In genomic region chr2:70931376-70932000, GRCh38 we compare ENCODE assay signal across 22 cellular contexts. TPM values are rescaled to one million over a fixed set of nuclear protein-coding genes. Genes with fewer than 3 reads are reported as not detected.
A peak's percentile ranks its signal among the peaks of the same experiment; 100 is the strongest.
DNase-seq lines count a peak whose midpoint lies in the region; ATAC-seq and TF ChIP-seq lines count a peak whose summit lies in the region.
"Had no signal": no experiment of that assay in that cellular context is flagged by ENCODE, and none has a peak within 500 bp of the region (broad histone marks: within the 10 kb centered on the region; RNA-seq: fewer than 3 reads in every experiment).

No MANE protein-coding gene starts in this region.

- H3K4me3 Mint-ChIP-seq in activated CD8-positive, alpha-beta T cell treated with anti-CD3 and anti-CD28 coated beads, Interleukin-2, amount 10 ng/mL, durations not matched to agents 7 days and 5 days = no peak overlapping the region
- H3K4me3 Mint-ChIP-seq in activated CD8-positive, alpha-beta T cell treated with anti-CD3 and anti-CD28 coated beads for 36 hours = no peak overlapping the region
- H3K4me3 Mint-ChIP-seq in WTC11 = no peak overlapping the region
- H3K4me3 Mint-ChIP-seq: CD14-positive monocyte, HFFc6 had no signal

- CTCF ChIA-PET in activated CD8-positive, alpha-beta T cell treated with anti-CD3 and anti-CD28 coated beads, Interleukin-2, amount 10 ng/mL, durations not matched to agents 7 days and 5 days (lab: Charles Lee) = interaction anchor here (0.9 to 1.6 kb wide), 2 partner anchors 10 to 17 kb away, joined by 4 read pairs; no protein-coding TSS in a partner anchor
- CTCF ChIA-PET in activated CD8-positive, alpha-beta T cell treated with anti-CD3 and anti-CD28 coated beads for 36 hours (lab: Charles Lee) = interaction anchor here (1.1 to 1.6 kb wide), 3 partner anchors 12 to 142 kb away, joined by 3 to 10 read pairs (median 3); no protein-coding TSS in a partner anchor
- CTCF ChIA-PET in WTC11 (lab: Charles Lee) = interaction anchor here (0.7 to 2.0 kb wide), 9 partner anchors 9 to 75 kb away, joined by 3 to 12 read pairs (median 4); no protein-coding TSS in a partner anchor

- peaks cover 11% of the 10 kb centered on the region for H3K27me3 Mint-ChIP-seq in activated CD8-positive, alpha-beta T cell treated with anti-CD3 and anti-CD28 coated beads, Interleukin-2, amount 10 ng/mL, durations not matched to agents 7 days and 5 days (ENCODE audit: low read depth)
- peaks cover 5% of the 10 kb centered on the region for H3K27me3 Mint-ChIP-seq in activated CD8-positive, alpha-beta T cell treated with anti-CD3 and anti-CD28 coated beads for 36 hours
- H3K27me3 Mint-ChIP-seq in WTC11 (ENCODE audit: low read depth) = peaks cover 34% of the 10 kb centered on the region

- POLR2A ChIA-PET in activated CD8-positive, alpha-beta T cell treated with anti-CD3 and anti-CD28 coated beads, Interleukin-2, amount 10 ng/mL, durations not matched to agents 7 days and 5 days (lab: Charles Lee) = no interaction called here
- POLR2A ChIA-PET in activated CD8-positive, alpha-beta T cell treated with anti-CD3 and anti-CD28 coated beads for 36 hours (lab: Charles Lee) = no interaction called here
- POLR2A ChIA-PET in WTC11 (lab: Charles Lee) = no interaction called here

- intact Hi-C loops in activated CD8-positive, alpha-beta T cell treated with anti-CD3 and anti-CD28 coated beads for 36 hours (cut with micrococcal nuclease) = no loop called here

- ATAC-seq in activated CD8-positive, alpha-beta T cell treated with anti-CD3 and anti-CD28 coated beads, Interleukin-2, amount 10 ng/mL, durations not matched to agents 7 days and 5 days = no peak
- ATAC-seq in activated CD8-positive, alpha-beta T cell treated with anti-CD3 and anti-CD28 coated beads for 36 hours = no peak
- ATAC-seq in WTC11 = peak; percentile 57
- ATAC-seq in HG02759 (IDR thresholded peaks at IDR 0.05; ENCODE audit: unreplicated experiment) = no peak

- peaks cover 5% of the 10 kb centered on the region for H3K4me1 Mint-ChIP-seq in activated CD8-positive, alpha-beta T cell treated with anti-CD3 and anti-CD28 coated beads, Interleukin-2, amount 10 ng/mL, durations not matched to agents 7 days and 5 days (ENCODE audit: low read depth)
- H3K4me1 Mint-ChIP-seq in activated CD8-positive, alpha-beta T cell treated with anti-CD3 and anti-CD28 coated beads for 36 hours (ENCODE audit: low read depth) = no peaks in the 10 kb centered on the region
- peaks cover 8% of the 10 kb centered on the region for H3K4me1 Mint-ChIP-seq in WTC11

- DNase-seq in activated CD8-positive, alpha-beta T cell treated with anti-CD3 and anti-CD28 coated beads, Interleukin-2, amount 10 ng/mL, durations not matched to agents 7 days and 5 days = peak; percentile 10
- DNase-seq in activated CD8-positive, alpha-beta T cell treated with anti-CD3 and anti-CD28 coated beads for 36 hours = no peak
- no peak for DNase-seq in WTC11 (ENCODE audit: low spot score)
- DNase-seq in iPS-NIHi7 (ENCODE audit: extremely low spot score) = peak; percentile 33
- peak; percentile 4 for DNase-seq in stimulated activated CD8-positive, alpha-beta memory T cell treated with anti-CD3 and anti-CD28 coated beads, Interleukin-4, amount 100 ng/mL, for 48 hours
- DNase-seq in NCI-H82 (lab: John Stamatoyannopoulos, UW) = no peak
- no peak for DNase-seq in HUDEP-2 (lab: John Stamatoyannopoulos, UW; ENCODE audit: unreplicated experiment in 76 of 76)
- DNase-seq: 8988T, Caco-2, DMS53, HFFc6, KBM-7, NCI-H1092, NCI-H1694, NCI-H2171, NCI-H774, Right ventricle myocardium superior had no signal

- H3K27ac Mint-ChIP-seq in activated CD8-positive, alpha-beta T cell treated with anti-CD3 and anti-CD28 coated beads, Interleukin-2, amount 10 ng/mL, durations not matched to agents 7 days and 5 days = no peak overlapping the region
- H3K27ac Mint-ChIP-seq in activated CD8-positive, alpha-beta T cell treated with anti-CD3 and anti-CD28 coated beads for 36 hours = no peak overlapping the region
- H3K27ac Mint-ChIP-seq in WTC11 = no peak overlapping the region
- H3K27ac Mint-ChIP-seq: CD14-positive monocyte, HFFc6 had no signal

- no peaks in the 10 kb centered on the region for H3K36me3 Mint-ChIP-seq in activated CD8-positive, alpha-beta T cell treated with anti-CD3 and anti-CD28 coated beads, Interleukin-2, amount 10 ng/mL, durations not matched to agents 7 days and 5 days (ENCODE audit: low read depth)
- no peaks in the 10 kb centered on the region for H3K36me3 Mint-ChIP-seq in activated CD8-positive, alpha-beta T cell treated with anti-CD3 and anti-CD28 coated beads for 36 hours (ENCODE audit: low read depth)
- no peaks in the 10 kb centered on the region for H3K36me3 Mint-ChIP-seq in WTC11
- H3K36me3 Mint-ChIP-seq: CD14-positive monocyte had no signal

- no peaks in the 10 kb centered on the region for H3K9me3 Mint-ChIP-seq in activated CD8-positive, alpha-beta T cell treated with anti-CD3 and anti-CD28 coated beads, Interleukin-2, amount 10 ng/mL, durations not matched to agents 7 days and 5 days (ENCODE audit: insufficient read depth)
- H3K9me3 Mint-ChIP-seq in activated CD8-positive, alpha-beta T cell treated with anti-CD3 and anti-CD28 coated beads for 36 hours = no peaks in the 10 kb centered on the region
- H3K9me3 Mint-ChIP-seq in WTC11 = no peaks in the 10 kb centered on the region
- H3K9me3 Mint-ChIP-seq: HFFc6 had no signal

- TF ChIP-seq CTCF in activated CD8-positive, alpha-beta T cell treated with anti-CD3 and anti-CD28 coated beads for 36 hours (IDR thresholded peaks at IDR 0.05) = no peak
- no peak for TF ChIP-seq CTCF in WTC11 (IDR thresholded peaks at IDR 0.05)

TF ChIP-seq in WTC11, 78 proteins besides CTCF, POLR2A, EP300 and RAD21 (continues in another document):
- no peak for TF ChIP-seq NFE2L1 (CRISPR knock-in tag; IDR thresholded peaks at IDR 0.05)
- no peak for TF ChIP-seq SOX15 (CRISPR knock-in tag; IDR thresholded peaks at IDR 0.05)
- TF ChIP-seq ZNF423 (CRISPR knock-in tag; IDR thresholded peaks at IDR 0.05) = no peak
- no peak for TF ChIP-seq ETV6 (CRISPR knock-in tag; IDR thresholded peaks at IDR 0.05)
- TF ChIP-seq ATF2 (CRISPR knock-in tag; IDR thresholded peaks at IDR 0.05; ENCODE audit: borderline replicate concordance, low read depth) = no peak
- TF ChIP-seq ZNF121 (CRISPR knock-in tag; IDR thresholded peaks at IDR 0.05) = no peak
- no peak for TF ChIP-seq ZBTB21 (CRISPR knock-in tag; IDR thresholded peaks at IDR 0.05; ENCODE audit: borderline replicate concordance)
- TF ChIP-seq NR3C1 (CRISPR knock-in tag; conservative IDR thresholded peaks at IDR 0.05; ENCODE audit: low read depth) = no peak
- TF ChIP-seq AFF4 (CRISPR knock-in tag; IDR thresholded peaks at IDR 0.05; ENCODE audit: borderline replicate concordance) = no peak
- no peak for TF ChIP-seq OVOL2 (CRISPR knock-in tag; IDR thresholded peaks at IDR 0.05; ENCODE audit: borderline replicate concordance)
- TF ChIP-seq RELA (CRISPR knock-in tag; IDR thresholded peaks at IDR 0.05; ENCODE audit: borderline replicate concordance) = no peak
- no peak for TF ChIP-seq GRHL2 (CRISPR knock-in tag; IDR thresholded peaks at IDR 0.05; ENCODE audit: insufficient replicate concordance, severe bottlenecking)

RNA-seq across cellular contexts. Expression of gene ATP6V1B1, which starts 4.2 kb away (rescaled TPM):
- total RNA-seq in activated CD8-positive, alpha-beta T cell treated with anti-CD3 and anti-CD28 coated beads, Interleukin-2, amount 10 ng/mL, durations not matched to agents 7 days and 5 days = not detected
- total RNA-seq in activated CD8-positive, alpha-beta T cell treated with anti-CD3 and anti-CD28 coated beads for 36 hours = not detected
- total RNA-seq in WTC11 (2021) = not detected in 3 replicates
- total RNA-seq: MCF 10A had no signal

RNA-seq across cellular contexts. Expression of gene VAX2, which starts 31.1 kb away (rescaled TPM):
- not detected for total RNA-seq in activated CD8-positive, alpha-beta T cell treated with anti-CD3 and anti-CD28 coated beads, Interleukin-2, amount 10 ng/mL, durations not matched to agents 7 days and 5 days
- total RNA-seq in activated CD8-positive, alpha-beta T cell treated with anti-CD3 and anti-CD28 coated beads for 36 hours = not detected
- total RNA-seq in WTC11 (2021) = not detected in 3 replicates
- total RNA-seq: MCF 10A, Peyer's patch had no signal

RNA-seq across cellular contexts. Expression of gene ANKRD53, which starts 46.9 kb away (rescaled TPM):
- not detected for total RNA-seq in activated CD8-positive, alpha-beta T cell treated with anti-CD3 and anti-CD28 coated beads, Interleukin-2, amount 10 ng/mL, durations not matched to agents 7 days and 5 days
- total RNA-seq in activated CD8-positive, alpha-beta T cell treated with anti-CD3 and anti-CD28 coated beads for 36 hours = not detected
- 0.39 to 0.81 TPM (median 0.80 TPM) in 3 replicates for total RNA-seq in WTC11 (2021)
- total RNA-seq: MCF 10A, NCI-H460 had no signal

Comparison
In these comparisons a context has a peak if more than half of its experiments do, and no peak if none do; other contexts are left out.
1. DNase-seq: peak in activated CD8-positive, alpha-beta T cell treated with anti-CD3 and anti-CD28 coated beads, Interleukin-2, amount 10 ng/mL, durations not matched to agents 7 days and 5 days (single experiment), iPS-NIHi7 (single experiment) and stimulated activated CD8-positive, alpha-beta memory T cell treated with anti-CD3 and anti-CD28 coated beads, Interleukin-4, amount 100 ng/mL, for 48 hours (single experiment); none in activated CD8-positive, alpha-beta T cell treated with anti-CD3 and anti-CD28 coated beads for 36 hours (single experiment), WTC11 (single experiment), NCI-H82 (single experiment) and HUDEP-2 (0 of 76).